ENCODE assay signal across 7 cellular contexts in genomic region chr4:164977243-164978164, GRCh38. TPM values are rescaled to one million over a fixed set of nuclear protein-coding genes. Genes with fewer than 3 reads are reported as not detected.
DNase-seq lines count a peak whose midpoint lies in the region; ATAC-seq and TF ChIP-seq lines count a peak whose summit lies in the region.

Gene TRIM61, minus strand, starts transcription at chr4:164977657. Its CDS starts 7,655 bp downstream, at chr4:164970002.

- no peaks in the 10 kb centered on the region for H3K27me3 ChIP-seq in psoas muscle (ENCODE audit: insufficient read depth in 3 of 3, low read length in 2 of 3)

- H3K9me3 ChIP-seq in psoas muscle: no peaks in the 10 kb centered on the region

- TF ChIP-seq CTCF in fibroblast of pulmonary artery (IDR thresholded peaks at IDR 0.05; ENCODE audit: low read length, missing control alignments) (no peak), psoas muscle (IDR thresholded peaks at IDR 0.05) (no peak)

- 16 to 29% (median 25%) methylated on average over 27 of the region's 27 CpGs for WGBS in psoas muscle, 3 donors

- H3K27ac ChIP-seq in psoas muscle: no peak within 1 kb of the TSS

- peak; percentile 20 for DNase-seq in activated T-cell treated with anti-CD3 and anti-CD28 coated beads for 4 hours
- DNase-seq in fibroblast of pulmonary artery (ENCODE audit: low read depth): peak; percentile 55
- DNase-seq in psoas muscle: peak; percentile 58
- DNase-seq in DMS 273 treated with DMSO at 0.1 percent for 48 hours (lab: John Stamatoyannopoulos, UW): no peak

- ATAC-seq in GM19351 (IDR thresholded peaks at IDR 0.05; ENCODE audit: unreplicated experiment) (peak; percentile 100), HG03439 (IDR thresholded peaks at IDR 0.05; ENCODE audit: unreplicated experiment) (peak; percentile 99), psoas muscle (no peak), esophagus mucosa (no peak)

- H3K4me3 ChIP-seq in fibroblast of pulmonary artery (replicated peaks; ENCODE audit: low read depth, low read length): peak within 1 kb of the TSS; percentile 73
- H3K4me3 ChIP-seq in psoas muscle: peak within 1 kb of the TSS; percentile 47

- H3K36me3 ChIP-seq in psoas muscle (ENCODE audit: insufficient read depth in 1 of 2, low read depth in 1 of 2): no peaks in the 10 kb centered on the region

- H3K4me1 ChIP-seq in psoas muscle: no peaks in the 10 kb centered on the region

- intact Hi-C loops in psoas muscle (cut with DNase I): no loop called here

RNA-seq across cellular contexts. Expression of gene TRIM61, which starts in this region (rescaled TPM):
- under 1 TPM in 1 of 4 donors, not detected in 3; 0.58 TPM for total RNA-seq in psoas muscle
- polyA plus RNA-seq in psoas muscle: under 1 TPM in 2 of 3 donors, not detected in 1; 0.08 to 0.26 TPM
- total RNA-seq in esophagus mucosa: not detected

Comparison
In these comparisons a context has a peak if more than half of its experiments do, and no peak if none do; other contexts are left out.
1. Peak in DNase-seq and H3K4me3 ChIP-seq in psoas muscle; RNA of the gene not detected or under 1 TPM.
2. ATAC-seq: peak in GM19351 (single experiment) and HG03439 (single experiment); none in psoas muscle (0 of 4) and esophagus mucosa (single experiment).